Comparison of ENCODE assay signal across 20 cellular contexts in the genomic region with DNA sequence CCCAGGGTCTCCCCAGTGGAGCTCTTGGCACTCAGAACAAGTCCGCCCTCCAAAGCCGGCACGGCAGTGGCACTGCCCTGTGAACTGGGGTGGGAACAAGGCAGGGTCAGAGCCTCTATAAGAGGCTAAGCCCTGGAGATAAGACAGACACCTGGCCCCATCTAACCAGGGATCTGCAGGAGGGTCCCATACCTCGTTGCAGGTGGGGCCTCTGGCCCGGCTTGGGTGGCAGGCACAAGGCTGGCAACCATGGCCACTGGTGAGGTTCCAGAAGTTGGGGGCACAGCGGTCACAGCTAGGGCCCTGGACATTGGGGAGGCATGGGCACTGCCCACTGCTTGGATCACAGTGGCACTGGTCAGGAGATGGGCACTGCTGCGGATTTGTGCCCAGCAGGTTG. TPM values are rescaled to one million over a fixed set of nuclear protein-coding genes. Genes with fewer than 3 reads are reported as not detected.
DNase-seq lines count a peak whose midpoint lies in the region; ATAC-seq and TF ChIP-seq lines count a peak whose summit lies in the region.
"Had no signal": no experiment of that assay in that cellular context is flagged by ENCODE, and none has a peak within 500 bp of the region (broad histone marks: within the 10 kb centered on the region; RNA-seq: fewer than 3 reads in every experiment).

No MANE protein-coding gene starts in this region.

- no peak for DNase-seq in chondrocyte (ENCODE audit: low spot score)
- peak; percentile 80 for DNase-seq in osteoblast (ENCODE audit: insufficient read length, low spot score, missing footprints)
- no peak for DNase-seq in H9
- DNase-seq: AML-193; Caco-2; Calu3; CD4-positive, alpha-beta T cell; CD8-positive, alpha-beta T cell; DMS79; DND-41; EL; GDM1 had no signal

- H3K79me2 ChIP-seq in osteoblast (ENCODE audit: insufficient read depth, low read length) (peaks cover 20% of the 10 kb centered on the region), H9 (ENCODE audit: insufficient read depth, low read length) (no peaks in the 10 kb centered on the region; the same call in 1 of the 2 replicates)

- POLR2A ChIA-PET in HEK293 (lab: Yijun Ruan, JAX), result no interaction called here

- H3K9me3 ChIP-seq in HEK293 (ENCODE audit: control insufficient read depth, insufficient read depth, low read depth, low read length) (no peaks in the 10 kb centered on the region), osteoblast (ENCODE audit: low read depth, low read length) (no peaks in the 10 kb centered on the region), H9 (ENCODE audit: control insufficient read depth, low read depth, low read length) (no peaks in the 10 kb centered on the region)
- H3K9me3 ChIP-seq: A549; BLaER1 treated with 17β-estradiol and CSF1 and Interleukin-3, amounts not matched to agents 10 nM and 100 nM; Caco-2 had no signal

- H3K56ac ChIP-seq in H9 (ENCODE audit: insufficient read length, low read depth, low read length), result no peak overlapping the region

- H3K27ac Mint-ChIP-seq in chondrocyte (ENCODE audit: unreplicated experiment), result peak overlapping the region; percentile 17
- H3K27ac Mint-ChIP-seq in H9, result no peak overlapping the region
- H3K27ac Mint-ChIP-seq: B cell; CD4-positive, alpha-beta T cell; CD8-positive, alpha-beta T cell had no signal

- H3K4me2 ChIP-seq in osteoblast (ENCODE audit: insufficient read depth, low read length) (no peak overlapping the region), H9 (ENCODE audit: insufficient read depth, insufficient read length, low read length) (no peak overlapping the region)
- H3K4me2 ChIP-seq: A549; BLaER1 treated with 17β-estradiol and CSF1 and Interleukin-3, amounts not matched to agents 10 nM and 100 nM had no signal

- peaks cover 5% of the 10 kb centered on the region for H3K23me2 ChIP-seq in H9 (ENCODE audit: insufficient read length, low read depth, low read length, poor library complexity, severe bottlenecking)

- H2BK120ac ChIP-seq in H9 (ENCODE audit: low read depth, low read length, poor library complexity, severe bottlenecking), result no peak overlapping the region

- no peak overlapping the region for H4K91ac ChIP-seq in H9 (ENCODE audit: insufficient read length, low read depth, low read length)

- H3T11ph ChIP-seq in H9 (ENCODE audit: low read length), result no peak overlapping the region

- no peak overlapping the region for H3K23ac ChIP-seq in H9 (ENCODE audit: insufficient read length, low read depth, low read length)

- no peak overlapping the region for H2BK15ac ChIP-seq in H9 (ENCODE audit: low read depth, low read length)

- H2BK5ac ChIP-seq in H9 (ENCODE audit: insufficient read length, low read length), result no peak overlapping the region

- H2AFZ ChIP-seq in osteoblast (ENCODE audit: low read length) (no peak overlapping the region), H9 (ENCODE audit: low read length) (no peak overlapping the region)

- H3K36me3 ChIP-seq in HEK293 (ENCODE audit: control insufficient read depth in 2 of 2, insufficient read depth in 1 of 2, low read length in 2 of 2) (peaks cover 0 to 67% of the 10 kb centered on the region in 2 experiments; a peak in 2 of 3 replicates), osteoblast (ENCODE audit: insufficient read depth, low read length) (peaks cover 77% of the 10 kb centered on the region)

- H3K27me3 Mint-ChIP-seq in chondrocyte (ENCODE audit: low read depth) (no peaks in the 10 kb centered on the region), H9 (ENCODE audit: low read depth) (no peaks in the 10 kb centered on the region; the same call in 1 of the 2 replicates)
- H3K27me3 Mint-ChIP-seq: B cell; CD4-positive, alpha-beta T cell had no signal

- H4K5ac ChIP-seq in H9 (ENCODE audit: insufficient read length, low read depth, low read length), result no peak overlapping the region

- H3K27me3 ChIP-seq in osteoblast (ENCODE audit: insufficient read depth, low read length), result no peaks in the 10 kb centered on the region
- H3K27me3 ChIP-seq in H9 (ENCODE audit: insufficient read depth, low read length), result no peaks in the 10 kb centered on the region
- H3K27me3 ChIP-seq: BLaER1 treated with 17β-estradiol and CSF1 and Interleukin-3, amounts not matched to agents 10 nM and 100 nM had no signal

- H3K36me3 Mint-ChIP-seq in chondrocyte (ENCODE audit: low read depth), result peaks cover 31% of the 10 kb centered on the region
- peaks cover 0 to 29% (median 21%) of the 10 kb centered on the region in 3 experiments; a peak in 6 of 7 replicates for H3K36me3 Mint-ChIP-seq in H9 (ENCODE audit: insufficient read depth in 1 of 3, low read depth in 3 of 3)

- H2BK20ac ChIP-seq in H9 (ENCODE audit: low read depth, low read length, poor library complexity, severe bottlenecking), result no peak overlapping the region

- H3K4me1 Mint-ChIP-seq in chondrocyte (ENCODE audit: low read depth) (peaks cover 7% of the 10 kb centered on the region), H9 (peaks cover 4% of the 10 kb centered on the region in 2 experiments; a peak in 3 of 4 replicates)

- H3K14ac ChIP-seq in H9 (ENCODE audit: insufficient read depth, low read length), result no peak overlapping the region

- no peaks in the 10 kb centered on the region for H3K9me3 Mint-ChIP-seq in chondrocyte (ENCODE audit: low read depth)
- H3K9me3 Mint-ChIP-seq in H9, result no peaks in the 10 kb centered on the region
- H3K9me3 Mint-ChIP-seq: CD4-positive, alpha-beta T cell; CD8-positive, alpha-beta T cell had no signal

- CTCF ChIA-PET in HEK293 (lab: Yijun Ruan, JAX), result no interaction called here

- H3K4me3 Mint-ChIP-seq in chondrocyte (ENCODE audit: unreplicated experiment) (no peak overlapping the region), H9 (no peak overlapping the region)
- H3K4me3 Mint-ChIP-seq: B cell; CD4-positive, alpha-beta T cell; CD8-positive, alpha-beta T cell had no signal

- no peak overlapping the region for H3K18ac ChIP-seq in H9 (ENCODE audit: insufficient read length, low read depth, low read length)

- H3K27ac ChIP-seq in HEK293 (ENCODE audit: extremely low read depth, low read depth, low read length) (no peak overlapping the region), osteoblast (ENCODE audit: low read depth, low read length) (no peak overlapping the region), H9 (ENCODE audit: insufficient read length, low read depth, low read length) (no peak overlapping the region)
- H3K27ac ChIP-seq: 22Rv1; A549; BLaER1 treated with 17β-estradiol and CSF1 and Interleukin-3, amounts not matched to agents 10 nM and 100 nM; C4-2B had no signal

- H3K4me1 ChIP-seq in HEK293 (ENCODE audit: control insufficient read depth, insufficient read depth, low read length) (peaks cover 6% of the 10 kb centered on the region; the same call in 1 of the 2 replicates), osteoblast (ENCODE audit: insufficient read depth, low read length) (peaks cover 9% of the 10 kb centered on the region), H9 (ENCODE audit: insufficient read depth, low read length) (0 out of 2 replicates have a peak, but pooled peaks cover 2% of the 10 kb centered on the region)

- no peak overlapping the region for H3K9ac ChIP-seq in H9 (ENCODE audit: extremely low read depth, insufficient read length, low read length)
- H3K9ac ChIP-seq: BLaER1 treated with 17β-estradiol and CSF1 and Interleukin-3, amounts not matched to agents 10 nM and 100 nM had no signal

- no peak overlapping the region for H3K4me3 ChIP-seq in HEK293 (ENCODE audit: low read depth, low read length)
- H3K4me3 ChIP-seq in osteoblast (ENCODE audit: insufficient read depth, low read length), result no peak overlapping the region
- H3K4me3 ChIP-seq: A549; BLaER1 treated with 17β-estradiol and CSF1 and Interleukin-3, amounts not matched to agents 10 nM and 100 nM; GM12878 had no signal

- WGBS in H9 (ENCODE audit: extremely low coverage, insufficient read length, low lambda C conversion rate), result no CpG with 5 or more reads among the region's 7 CpGs

- no peak overlapping the region for H4K8ac ChIP-seq in H9 (replicated peaks; ENCODE audit: insufficient read length, low read depth, low read length)

- H3K4ac ChIP-seq in H9 (ENCODE audit: low read depth, low read length), result no peak overlapping the region

- H2BK12ac ChIP-seq in H9 (ENCODE audit: insufficient read length, low read depth, low read length), result no peak overlapping the region

- ATAC-seq in GM21723 (IDR thresholded peaks at IDR 0.05; ENCODE audit: unreplicated experiment), result no peak
- ATAC-seq: A549; CD8-positive, alpha-beta T cell; GM12878 had no signal

- TF ChIP-seq CTCF in HEK293 (tag by site-specific recombination; IDR thresholded peaks at IDR 0.05) (no peak), chondrocyte (IDR thresholded peaks at IDR 0.05) (no peak), osteoblast (IDR thresholded peaks at IDR 0.05; ENCODE audit: extremely low read depth, low read depth, low read length) (no peak), H9 (conservative IDR thresholded peaks at IDR 0.05) (no peak)

- no peak overlapping the region for H2AK5ac ChIP-seq in H9 (ENCODE audit: insufficient read length, low read length)

- H4K20me1 ChIP-seq in osteoblast (ENCODE audit: insufficient read depth, low read length) (peaks cover 11% of the 10 kb centered on the region), H9 (ENCODE audit: control insufficient read depth, insufficient read depth, insufficient read length) (peaks cover 2% of the 10 kb centered on the region)
- H4K20me1 ChIP-seq: BLaER1 treated with 17β-estradiol and CSF1 and Interleukin-3, amounts not matched to agents 10 nM and 100 nM had no signal

- peaks cover 4% of the 10 kb centered on the region for H3K79me1 ChIP-seq in H9 (ENCODE audit: insufficient read depth, low read depth, low read length, poor library complexity, severe bottlenecking)

TF ChIP-seq in HEK293, 187 proteins besides CTCF, POLR2A, EP300 and RAD21 (continues in another document):
- TF ChIP-seq ZNF292 (tag by site-specific recombination; IDR thresholded peaks at IDR 0.05; ENCODE audit: borderline replicate concordance, low read depth), result no peak

RNA-seq across cellular contexts. Expression of gene USP19, which starts 3.6 kb away (rescaled TPM):
- total RNA-seq in chondrocyte (34.2 to 43.4 TPM (median 35.6 TPM) in 3 replicates), osteoblast (37.1 and 49.6 TPM in 2 replicates), H9 (2021) (66.3 and 68.9 TPM in 2 replicates)

RNA-seq across cellular contexts. Expression of gene LAMB2, which starts 8.6 kb away (rescaled TPM):
- total RNA-seq in chondrocyte, result 824 to 1,096 TPM (median 1,075 TPM) in 3 replicates
- 355 and 450 TPM in 2 replicates for total RNA-seq in osteoblast
- 121 and 130 TPM in 2 replicates for total RNA-seq in H9 (2021)
- total RNA-seq: CD8-positive, alpha-beta T cell had no signal

RNA-seq across cellular contexts. Expression of gene QARS1, which starts 19.6 kb away (rescaled TPM):
- total RNA-seq in chondrocyte (144 to 225 TPM (median 177 TPM) in 3 replicates), osteoblast (360 and 416 TPM in 2 replicates), H9 (2021) (375 and 390 TPM in 2 replicates)

RNA-seq across cellular contexts. Expression of gene QRICH1, which starts 30.3 kb away (rescaled TPM):
- total RNA-seq in chondrocyte (77.5 to 89.5 TPM (median 79.3 TPM) in 3 replicates), osteoblast (136 and 167 TPM in 2 replicates), H9 (2021) (151 and 167 TPM in 2 replicates)

RNA-seq across cellular contexts. Expression of gene CCDC71, which starts 41.9 kb away (rescaled TPM):
- 18.1 to 19.4 TPM (median 18.7 TPM) in 3 replicates for total RNA-seq in chondrocyte
- total RNA-seq in osteoblast, result 19.2 and 22.8 TPM in 2 replicates
- 26.1 and 27.6 TPM in 2 replicates for total RNA-seq in H9 (2021)
